1 cellular context compared by ENCODE assay signal in the genomic region with DNA sequence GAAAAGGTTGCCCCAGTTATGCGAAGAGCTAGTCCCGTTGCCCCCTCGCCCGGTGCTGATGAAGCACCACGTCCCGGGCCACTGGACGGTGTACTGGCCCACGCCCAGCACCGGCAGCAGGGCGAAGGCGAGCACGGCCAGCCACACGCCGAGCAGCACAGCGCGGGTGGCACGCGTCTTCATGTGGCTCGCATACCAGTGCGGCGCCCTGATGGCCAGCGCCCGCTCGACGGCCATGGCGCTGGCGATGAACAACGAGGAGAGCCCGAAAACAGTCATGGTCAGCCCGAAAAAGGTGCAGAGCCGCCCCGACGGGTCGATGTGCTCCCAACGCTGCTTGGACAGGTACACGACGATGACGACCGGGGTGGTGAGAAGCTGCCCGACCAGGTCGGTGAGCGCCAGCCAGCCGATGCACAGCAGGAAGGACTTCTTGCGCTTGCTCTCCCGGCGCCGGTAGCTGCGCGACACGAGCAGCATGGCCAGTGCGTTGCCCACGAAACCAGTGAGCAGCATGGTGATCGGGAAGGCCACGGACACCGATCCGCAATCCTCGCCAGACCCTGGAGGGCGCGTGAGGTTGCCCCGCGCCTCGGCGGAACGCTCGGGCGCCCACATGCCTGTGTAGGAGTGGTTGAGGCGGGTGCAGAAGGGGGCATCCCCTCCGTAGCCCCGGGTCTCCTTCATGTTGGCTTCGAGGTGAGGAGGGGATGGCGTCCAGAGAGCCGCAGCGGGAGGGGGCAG.
A peak's percentile ranks its signal among the peaks of the same experiment; 100 is the strongest.
TF ChIP-seq lines count a peak whose summit lies in the region.

No MANE protein-coding gene starts in this region.

TF ChIP-seq in K562, 482 proteins besides CTCF, POLR2A, EP300 and RAD21 (continued from another document and continues in another):
- TF ChIP-seq, protein P1, sequence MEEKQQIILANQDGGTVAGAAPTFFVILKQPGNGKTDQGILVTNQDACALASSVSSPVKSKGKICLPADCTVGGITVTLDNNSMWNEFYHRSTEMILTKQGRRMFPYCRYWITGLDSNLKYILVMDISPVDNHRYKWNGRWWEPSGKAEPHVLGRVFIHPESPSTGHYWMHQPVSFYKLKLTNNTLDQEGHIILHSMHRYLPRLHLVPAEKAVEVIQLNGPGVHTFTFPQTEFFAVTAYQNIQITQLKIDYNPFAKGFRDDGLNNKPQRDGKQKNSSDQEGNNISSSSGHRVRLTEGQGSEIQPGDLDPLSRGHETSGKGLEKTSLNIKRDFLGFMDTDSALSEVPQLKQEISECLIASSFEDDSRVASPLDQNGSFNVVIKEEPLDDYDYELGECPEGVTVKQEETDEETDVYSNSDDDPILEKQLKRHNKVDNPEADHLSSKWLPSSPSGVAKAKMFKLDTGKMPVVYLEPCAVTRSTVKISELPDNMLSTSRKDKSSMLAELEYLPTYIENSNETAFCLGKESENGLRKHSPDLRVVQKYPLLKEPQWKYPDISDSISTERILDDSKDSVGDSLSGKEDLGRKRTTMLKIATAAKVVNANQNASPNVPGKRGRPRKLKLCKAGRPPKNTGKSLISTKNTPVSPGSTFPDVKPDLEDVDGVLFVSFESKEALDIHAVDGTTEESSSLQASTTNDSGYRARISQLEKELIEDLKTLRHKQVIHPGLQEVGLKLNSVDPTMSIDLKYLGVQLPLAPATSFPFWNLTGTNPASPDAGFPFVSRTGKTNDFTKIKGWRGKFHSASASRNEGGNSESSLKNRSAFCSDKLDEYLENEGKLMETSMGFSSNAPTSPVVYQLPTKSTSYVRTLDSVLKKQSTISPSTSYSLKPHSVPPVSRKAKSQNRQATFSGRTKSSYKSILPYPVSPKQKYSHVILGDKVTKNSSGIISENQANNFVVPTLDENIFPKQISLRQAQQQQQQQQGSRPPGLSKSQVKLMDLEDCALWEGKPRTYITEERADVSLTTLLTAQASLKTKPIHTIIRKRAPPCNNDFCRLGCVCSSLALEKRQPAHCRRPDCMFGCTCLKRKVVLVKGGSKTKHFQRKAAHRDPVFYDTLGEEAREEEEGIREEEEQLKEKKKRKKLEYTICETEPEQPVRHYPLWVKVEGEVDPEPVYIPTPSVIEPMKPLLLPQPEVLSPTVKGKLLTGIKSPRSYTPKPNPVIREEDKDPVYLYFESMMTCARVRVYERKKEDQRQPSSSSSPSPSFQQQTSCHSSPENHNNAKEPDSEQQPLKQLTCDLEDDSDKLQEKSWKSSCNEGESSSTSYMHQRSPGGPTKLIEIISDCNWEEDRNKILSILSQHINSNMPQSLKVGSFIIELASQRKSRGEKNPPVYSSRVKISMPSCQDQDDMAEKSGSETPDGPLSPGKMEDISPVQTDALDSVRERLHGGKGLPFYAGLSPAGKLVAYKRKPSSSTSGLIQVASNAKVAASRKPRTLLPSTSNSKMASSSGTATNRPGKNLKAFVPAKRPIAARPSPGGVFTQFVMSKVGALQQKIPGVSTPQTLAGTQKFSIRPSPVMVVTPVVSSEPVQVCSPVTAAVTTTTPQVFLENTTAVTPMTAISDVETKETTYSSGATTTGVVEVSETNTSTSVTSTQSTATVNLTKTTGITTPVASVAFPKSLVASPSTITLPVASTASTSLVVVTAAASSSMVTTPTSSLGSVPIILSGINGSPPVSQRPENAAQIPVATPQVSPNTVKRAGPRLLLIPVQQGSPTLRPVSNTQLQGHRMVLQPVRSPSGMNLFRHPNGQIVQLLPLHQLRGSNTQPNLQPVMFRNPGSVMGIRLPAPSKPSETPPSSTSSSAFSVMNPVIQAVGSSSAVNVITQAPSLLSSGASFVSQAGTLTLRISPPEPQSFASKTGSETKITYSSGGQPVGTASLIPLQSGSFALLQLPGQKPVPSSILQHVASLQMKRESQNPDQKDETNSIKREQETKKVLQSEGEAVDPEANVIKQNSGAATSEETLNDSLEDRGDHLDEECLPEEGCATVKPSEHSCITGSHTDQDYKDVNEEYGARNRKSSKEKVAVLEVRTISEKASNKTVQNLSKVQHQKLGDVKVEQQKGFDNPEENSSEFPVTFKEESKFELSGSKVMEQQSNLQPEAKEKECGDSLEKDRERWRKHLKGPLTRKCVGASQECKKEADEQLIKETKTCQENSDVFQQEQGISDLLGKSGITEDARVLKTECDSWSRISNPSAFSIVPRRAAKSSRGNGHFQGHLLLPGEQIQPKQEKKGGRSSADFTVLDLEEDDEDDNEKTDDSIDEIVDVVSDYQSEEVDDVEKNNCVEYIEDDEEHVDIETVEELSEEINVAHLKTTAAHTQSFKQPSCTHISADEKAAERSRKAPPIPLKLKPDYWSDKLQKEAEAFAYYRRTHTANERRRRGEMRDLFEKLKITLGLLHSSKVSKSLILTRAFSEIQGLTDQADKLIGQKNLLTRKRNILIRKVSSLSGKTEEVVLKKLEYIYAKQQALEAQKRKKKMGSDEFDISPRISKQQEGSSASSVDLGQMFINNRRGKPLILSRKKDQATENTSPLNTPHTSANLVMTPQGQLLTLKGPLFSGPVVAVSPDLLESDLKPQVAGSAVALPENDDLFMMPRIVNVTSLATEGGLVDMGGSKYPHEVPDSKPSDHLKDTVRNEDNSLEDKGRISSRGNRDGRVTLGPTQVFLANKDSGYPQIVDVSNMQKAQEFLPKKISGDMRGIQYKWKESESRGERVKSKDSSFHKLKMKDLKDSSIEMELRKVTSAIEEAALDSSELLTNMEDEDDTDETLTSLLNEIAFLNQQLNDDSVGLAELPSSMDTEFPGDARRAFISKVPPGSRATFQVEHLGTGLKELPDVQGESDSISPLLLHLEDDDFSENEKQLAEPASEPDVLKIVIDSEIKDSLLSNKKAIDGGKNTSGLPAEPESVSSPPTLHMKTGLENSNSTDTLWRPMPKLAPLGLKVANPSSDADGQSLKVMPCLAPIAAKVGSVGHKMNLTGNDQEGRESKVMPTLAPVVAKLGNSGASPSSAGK (IDR thresholded peaks at IDR 0.05) = peak; percentile 85
- TF ChIP-seq ZNF431 (CRISPR knock-in tag; IDR thresholded peaks at IDR 0.05) = 0 out of 2 replicates have a peak, but pooled peaks have one; percentile 36
- TF ChIP-seq ZNF12 (CRISPR knock-in tag; IDR thresholded peaks at IDR 0.05) = no peak; the same call in 1 of the 2 replicates
- peak; percentile 76; the same call in 1 of the 2 replicates for TF ChIP-seq NR1H2 (CRISPR knock-in tag; IDR thresholded peaks at IDR 0.05)
- no peak for TF ChIP-seq SREBF2 (CRISPR knock-in tag; IDR thresholded peaks at IDR 0.05)
- no peak for TF ChIP-seq YBX1 (IDR thresholded peaks at IDR 0.05)
- TF ChIP-seq, protein P2, sequence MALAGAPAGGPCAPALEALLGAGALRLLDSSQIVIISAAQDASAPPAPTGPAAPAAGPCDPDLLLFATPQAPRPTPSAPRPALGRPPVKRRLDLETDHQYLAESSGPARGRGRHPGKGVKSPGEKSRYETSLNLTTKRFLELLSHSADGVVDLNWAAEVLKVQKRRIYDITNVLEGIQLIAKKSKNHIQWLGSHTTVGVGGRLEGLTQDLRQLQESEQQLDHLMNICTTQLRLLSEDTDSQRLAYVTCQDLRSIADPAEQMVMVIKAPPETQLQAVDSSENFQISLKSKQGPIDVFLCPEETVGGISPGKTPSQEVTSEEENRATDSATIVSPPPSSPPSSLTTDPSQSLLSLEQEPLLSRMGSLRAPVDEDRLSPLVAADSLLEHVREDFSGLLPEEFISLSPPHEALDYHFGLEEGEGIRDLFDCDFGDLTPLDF (CRISPR knock-in tag; IDR thresholded peaks at IDR 0.05) = no peak; the same call in 1 of the 2 replicates
- TF ChIP-seq NFATC3 (IDR thresholded peaks at IDR 0.05) = no peak
- no peak for TF ChIP-seq HEY1 (CRISPR knock-in tag; IDR thresholded peaks at IDR 0.05; ENCODE audit: borderline replicate concordance)
- TF ChIP-seq SRSF1 (IDR thresholded peaks at IDR 0.05; ENCODE audit: low read depth, low read length) = no peak
- no peak for TF ChIP-seq MYNN (IDR thresholded peaks at IDR 0.05)
- no peak for TF ChIP-seq MYNN (CRISPR knock-in tag; IDR thresholded peaks at IDR 0.05)
- TF ChIP-seq, protein P3, sequence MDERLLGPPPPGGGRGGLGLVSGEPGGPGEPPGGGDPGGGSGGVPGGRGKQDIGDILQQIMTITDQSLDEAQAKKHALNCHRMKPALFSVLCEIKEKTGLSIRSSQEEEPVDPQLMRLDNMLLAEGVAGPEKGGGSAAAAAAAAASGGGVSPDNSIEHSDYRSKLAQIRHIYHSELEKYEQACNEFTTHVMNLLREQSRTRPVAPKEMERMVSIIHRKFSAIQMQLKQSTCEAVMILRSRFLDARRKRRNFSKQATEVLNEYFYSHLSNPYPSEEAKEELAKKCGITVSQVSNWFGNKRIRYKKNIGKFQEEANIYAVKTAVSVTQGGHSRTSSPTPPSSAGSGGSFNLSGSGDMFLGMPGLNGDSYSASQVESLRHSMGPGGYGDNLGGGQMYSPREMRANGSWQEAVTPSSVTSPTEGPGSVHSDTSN (CRISPR knock-in tag; IDR thresholded peaks at IDR 0.05; ENCODE audit: low read depth) = no peak
- TF ChIP-seq, protein P3 (tag; conservative IDR thresholded peaks at IDR 0.05; ENCODE audit: low read depth) = no peak
- peak; percentile 54 for TF ChIP-seq ZFX (CRISPR knock-in tag; IDR thresholded peaks at IDR 0.05)
- TF ChIP-seq SMARCB1 (IDR thresholded peaks at IDR 0.05; ENCODE audit: insufficient read length, low read depth) = no peak
- 0 out of 2 replicates have a peak, but pooled peaks have one; percentile 5 for TF ChIP-seq RNF2 (IDR thresholded peaks at IDR 0.05)
- TF ChIP-seq, protein P4, sequence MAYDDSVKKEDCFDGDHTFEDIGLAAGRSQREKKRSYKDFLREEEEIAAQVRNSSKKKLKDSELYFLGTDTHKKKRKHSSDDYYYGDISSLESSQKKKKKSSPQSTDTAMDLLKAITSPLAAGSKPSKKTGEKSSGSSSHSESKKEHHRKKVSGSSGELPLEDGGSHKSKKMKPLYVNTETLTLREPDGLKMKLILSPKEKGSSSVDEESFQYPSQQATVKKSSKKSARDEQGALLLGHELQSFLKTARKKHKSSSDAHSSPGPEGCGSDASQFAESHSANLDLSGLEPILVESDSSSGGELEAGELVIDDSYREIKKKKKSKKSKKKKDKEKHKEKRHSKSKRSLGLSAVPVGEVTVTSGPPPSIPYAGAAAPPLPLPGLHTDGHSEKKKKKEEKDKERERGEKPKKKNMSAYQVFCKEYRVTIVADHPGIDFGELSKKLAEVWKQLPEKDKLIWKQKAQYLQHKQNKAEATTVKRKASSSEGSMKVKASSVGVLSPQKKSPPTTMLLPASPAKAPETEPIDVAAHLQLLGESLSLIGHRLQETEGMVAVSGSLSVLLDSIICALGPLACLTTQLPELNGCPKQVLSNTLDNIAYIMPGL (CRISPR knock-in tag; IDR thresholded peaks at IDR 0.05) = no peak; the same call in 1 of the 2 replicates
- no peak for TF ChIP-seq MCM5 (IDR thresholded peaks at IDR 0.05; ENCODE audit: low read depth)
- TF ChIP-seq, protein P5, sequence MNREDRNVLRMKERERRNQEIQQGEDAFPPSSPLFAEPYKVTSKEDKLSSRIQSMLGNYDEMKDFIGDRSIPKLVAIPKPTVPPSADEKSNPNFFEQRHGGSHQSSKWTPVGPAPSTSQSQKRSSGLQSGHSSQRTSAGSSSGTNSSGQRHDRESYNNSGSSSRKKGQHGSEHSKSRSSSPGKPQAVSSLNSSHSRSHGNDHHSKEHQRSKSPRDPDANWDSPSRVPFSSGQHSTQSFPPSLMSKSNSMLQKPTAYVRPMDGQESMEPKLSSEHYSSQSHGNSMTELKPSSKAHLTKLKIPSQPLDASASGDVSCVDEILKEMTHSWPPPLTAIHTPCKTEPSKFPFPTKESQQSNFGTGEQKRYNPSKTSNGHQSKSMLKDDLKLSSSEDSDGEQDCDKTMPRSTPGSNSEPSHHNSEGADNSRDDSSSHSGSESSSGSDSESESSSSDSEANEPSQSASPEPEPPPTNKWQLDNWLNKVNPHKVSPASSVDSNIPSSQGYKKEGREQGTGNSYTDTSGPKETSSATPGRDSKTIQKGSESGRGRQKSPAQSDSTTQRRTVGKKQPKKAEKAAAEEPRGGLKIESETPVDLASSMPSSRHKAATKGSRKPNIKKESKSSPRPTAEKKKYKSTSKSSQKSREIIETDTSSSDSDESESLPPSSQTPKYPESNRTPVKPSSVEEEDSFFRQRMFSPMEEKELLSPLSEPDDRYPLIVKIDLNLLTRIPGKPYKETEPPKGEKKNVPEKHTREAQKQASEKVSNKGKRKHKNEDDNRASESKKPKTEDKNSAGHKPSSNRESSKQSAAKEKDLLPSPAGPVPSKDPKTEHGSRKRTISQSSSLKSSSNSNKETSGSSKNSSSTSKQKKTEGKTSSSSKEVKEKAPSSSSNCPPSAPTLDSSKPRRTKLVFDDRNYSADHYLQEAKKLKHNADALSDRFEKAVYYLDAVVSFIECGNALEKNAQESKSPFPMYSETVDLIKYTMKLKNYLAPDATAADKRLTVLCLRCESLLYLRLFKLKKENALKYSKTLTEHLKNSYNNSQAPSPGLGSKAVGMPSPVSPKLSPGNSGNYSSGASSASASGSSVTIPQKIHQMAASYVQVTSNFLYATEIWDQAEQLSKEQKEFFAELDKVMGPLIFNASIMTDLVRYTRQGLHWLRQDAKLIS (CRISPR knock-in tag; IDR thresholded peaks at IDR 0.05) = peak; percentile 68; the same call in 1 of the 2 replicates
- TF ChIP-seq HOXB6 (CRISPR knock-in tag; IDR thresholded peaks at IDR 0.05; ENCODE audit: borderline replicate concordance) = no peak
- TF ChIP-seq, protein P6, sequence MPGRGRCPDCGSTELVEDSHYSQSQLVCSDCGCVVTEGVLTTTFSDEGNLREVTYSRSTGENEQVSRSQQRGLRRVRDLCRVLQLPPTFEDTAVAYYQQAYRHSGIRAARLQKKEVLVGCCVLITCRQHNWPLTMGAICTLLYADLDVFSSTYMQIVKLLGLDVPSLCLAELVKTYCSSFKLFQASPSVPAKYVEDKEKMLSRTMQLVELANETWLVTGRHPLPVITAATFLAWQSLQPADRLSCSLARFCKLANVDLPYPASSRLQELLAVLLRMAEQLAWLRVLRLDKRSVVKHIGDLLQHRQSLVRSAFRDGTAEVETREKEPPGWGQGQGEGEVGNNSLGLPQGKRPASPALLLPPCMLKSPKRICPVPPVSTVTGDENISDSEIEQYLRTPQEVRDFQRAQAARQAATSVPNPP (IDR thresholded peaks at IDR 0.05; ENCODE audit: borderline replicate concordance, insufficient read depth, insufficient read length) = no peak
- TF ChIP-seq DPF2 (IDR thresholded peaks at IDR 0.05) = no peak
- TF ChIP-seq, protein P7, sequence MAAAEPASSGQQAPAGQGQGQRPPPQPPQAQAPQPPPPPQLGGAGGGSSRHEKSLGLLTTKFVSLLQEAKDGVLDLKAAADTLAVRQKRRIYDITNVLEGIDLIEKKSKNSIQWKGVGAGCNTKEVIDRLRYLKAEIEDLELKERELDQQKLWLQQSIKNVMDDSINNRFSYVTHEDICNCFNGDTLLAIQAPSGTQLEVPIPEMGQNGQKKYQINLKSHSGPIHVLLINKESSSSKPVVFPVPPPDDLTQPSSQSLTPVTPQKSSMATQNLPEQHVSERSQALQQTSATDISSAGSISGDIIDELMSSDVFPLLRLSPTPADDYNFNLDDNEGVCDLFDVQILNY (CRISPR knock-in tag; IDR thresholded peaks at IDR 0.05) = 0 out of 2 replicates have a peak, but pooled peaks have one; percentile 55
